1 cellular context compared by ENCODE assay signal in the genomic region with DNA sequence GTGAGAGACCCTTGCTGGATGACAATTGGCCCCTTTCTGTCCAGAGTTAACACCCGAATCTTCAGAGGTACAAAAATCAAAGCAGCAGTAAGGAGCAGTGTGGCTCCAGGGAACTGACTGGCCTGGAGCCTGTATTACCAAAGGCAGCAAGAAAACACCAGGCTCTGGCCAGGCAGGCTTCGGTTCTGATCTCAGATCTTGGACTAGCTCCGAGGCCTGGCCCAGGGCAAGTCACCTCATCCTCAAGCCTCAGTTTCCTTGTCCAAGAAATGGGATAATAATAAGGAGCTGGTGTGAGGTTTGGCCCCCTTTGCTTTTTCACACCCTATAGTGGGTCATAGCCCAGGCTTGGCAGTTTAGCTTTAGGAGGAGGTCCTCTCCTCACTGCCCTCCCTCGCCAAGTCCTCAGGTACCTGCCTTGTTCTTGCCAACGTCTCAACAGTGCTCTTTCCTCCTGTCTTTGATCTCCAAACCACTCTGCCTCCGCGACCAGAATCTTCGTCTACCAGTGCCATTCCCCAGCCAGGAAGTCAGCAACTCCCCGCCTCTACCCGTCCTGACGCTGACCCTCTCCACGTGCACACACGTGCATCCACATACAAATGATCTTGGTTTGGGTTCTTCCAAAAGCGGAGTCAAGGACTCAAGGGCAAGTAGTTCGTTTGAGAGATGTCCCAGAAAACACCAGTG.
TF ChIP-seq lines count a peak whose summit lies in the region.

No MANE protein-coding gene starts in this region.

TF ChIP-seq in GM23338, 12 proteins besides CTCF, POLR2A, EP300 and RAD21:
- TF ChIP-seq, protein P1, sequence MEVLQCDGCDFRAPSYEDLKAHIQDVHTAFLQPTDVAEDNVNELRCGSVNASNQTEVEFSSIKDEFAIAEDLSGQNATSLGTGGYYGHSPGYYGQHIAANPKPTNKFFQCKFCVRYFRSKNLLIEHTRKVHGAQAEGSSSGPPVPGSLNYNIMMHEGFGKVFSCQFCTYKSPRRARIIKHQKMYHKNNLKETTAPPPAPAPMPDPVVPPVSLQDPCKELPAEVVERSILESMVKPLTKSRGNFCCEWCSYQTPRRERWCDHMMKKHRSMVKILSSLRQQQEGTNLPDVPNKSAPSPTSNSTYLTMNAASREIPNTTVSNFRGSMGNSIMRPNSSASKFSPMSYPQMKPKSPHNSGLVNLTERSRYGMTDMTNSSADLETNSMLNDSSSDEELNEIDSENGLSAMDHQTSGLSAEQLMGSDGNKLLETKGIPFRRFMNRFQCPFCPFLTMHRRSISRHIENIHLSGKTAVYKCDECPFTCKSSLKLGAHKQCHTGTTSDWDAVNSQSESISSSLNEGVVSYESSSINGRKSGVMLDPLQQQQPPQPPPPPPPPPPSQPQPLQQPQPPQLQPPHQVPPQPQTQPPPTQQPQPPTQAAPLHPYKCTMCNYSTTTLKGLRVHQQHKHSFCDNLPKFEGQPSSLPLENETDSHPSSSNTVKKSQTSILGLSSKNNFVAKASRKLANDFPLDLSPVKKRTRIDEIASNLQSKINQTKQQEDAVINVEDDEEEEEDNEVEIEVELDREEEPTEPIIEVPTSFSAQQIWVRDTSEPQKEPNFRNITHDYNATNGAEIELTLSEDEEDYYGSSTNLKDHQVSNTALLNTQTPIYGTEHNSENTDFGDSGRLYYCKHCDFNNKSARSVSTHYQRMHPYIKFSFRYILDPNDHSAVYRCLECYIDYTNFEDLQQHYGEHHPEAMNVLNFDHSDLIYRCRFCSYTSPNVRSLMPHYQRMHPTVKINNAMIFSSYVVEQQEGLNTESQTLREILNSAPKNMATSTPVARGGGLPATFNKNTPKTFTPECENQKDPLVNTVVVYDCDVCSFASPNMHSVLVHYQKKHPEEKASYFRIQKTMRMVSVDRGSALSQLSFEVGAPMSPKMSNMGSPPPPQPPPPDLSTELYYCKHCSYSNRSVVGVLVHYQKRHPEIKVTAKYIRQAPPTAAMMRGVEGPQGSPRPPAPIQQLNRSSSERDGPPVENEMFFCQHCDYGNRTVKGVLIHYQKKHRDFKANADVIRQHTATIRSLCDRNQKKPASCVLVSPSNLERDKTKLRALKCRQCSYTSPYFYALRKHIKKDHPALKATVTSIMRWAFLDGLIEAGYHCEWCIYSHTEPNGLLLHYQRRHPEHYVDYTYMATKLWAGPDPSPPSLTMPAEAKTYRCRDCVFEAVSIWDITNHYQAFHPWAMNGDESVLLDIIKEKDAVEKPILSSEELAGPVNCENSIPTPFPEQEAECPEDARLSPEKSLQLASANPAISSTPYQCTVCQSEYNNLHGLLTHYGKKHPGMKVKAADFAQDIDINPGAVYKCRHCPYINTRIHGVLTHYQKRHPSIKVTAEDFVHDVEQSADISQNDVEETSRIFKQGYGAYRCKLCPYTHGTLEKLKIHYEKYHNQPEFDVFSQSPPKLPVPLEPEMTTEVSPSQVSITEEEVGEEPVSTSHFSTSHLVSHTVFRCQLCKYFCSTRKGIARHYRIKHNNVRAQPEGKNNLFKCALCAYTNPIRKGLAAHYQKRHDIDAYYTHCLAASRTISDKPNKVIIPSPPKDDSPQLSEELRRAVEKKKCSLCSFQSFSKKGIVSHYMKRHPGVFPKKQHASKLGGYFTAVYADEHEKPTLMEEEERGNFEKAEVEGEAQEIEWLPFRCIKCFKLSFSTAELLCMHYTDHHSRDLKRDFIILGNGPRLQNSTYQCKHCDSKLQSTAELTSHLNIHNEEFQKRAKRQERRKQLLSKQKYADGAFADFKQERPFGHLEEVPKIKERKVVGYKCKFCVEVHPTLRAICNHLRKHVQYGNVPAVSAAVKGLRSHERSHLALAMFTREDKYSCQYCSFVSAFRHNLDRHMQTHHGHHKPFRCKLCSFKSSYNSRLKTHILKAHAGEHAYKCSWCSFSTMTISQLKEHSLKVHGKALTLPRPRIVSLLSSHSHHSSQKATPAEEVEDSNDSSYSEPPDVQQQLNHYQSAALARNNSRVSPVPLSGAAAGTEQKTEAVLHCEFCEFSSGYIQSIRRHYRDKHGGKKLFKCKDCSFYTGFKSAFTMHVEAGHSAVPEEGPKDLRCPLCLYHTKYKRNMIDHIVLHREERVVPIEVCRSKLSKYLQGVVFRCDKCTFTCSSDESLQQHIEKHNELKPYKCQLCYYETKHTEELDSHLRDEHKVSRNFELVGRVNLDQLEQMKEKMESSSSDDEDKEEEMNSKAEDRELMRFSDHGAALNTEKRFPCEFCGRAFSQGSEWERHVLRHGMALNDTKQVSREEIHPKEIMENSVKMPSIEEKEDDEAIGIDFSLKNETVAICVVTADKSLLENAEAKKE (CRISPR knock-in tag; IDR thresholded peaks at IDR 0.05), result no peak
- TF ChIP-seq CREB1 (CRISPR knock-in tag; IDR thresholded peaks at IDR 0.05; ENCODE audit: low read depth), result no peak
- no peak for TF ChIP-seq NANOG (IDR thresholded peaks at IDR 0.05; ENCODE audit: borderline replicate concordance)
- TF ChIP-seq EZH2 (IDR thresholded peaks at IDR 0.05; ENCODE audit: low read depth, unreplicated experiment), result no peak
- TF ChIP-seq STAT1 (IDR thresholded peaks at IDR 0.05; ENCODE audit: unreplicated experiment), result no peak
- TF ChIP-seq POLR2AphosphoS5 (IDR thresholded peaks at IDR 0.05; ENCODE audit: low read depth), result no peak
- TF ChIP-seq, protein P2, sequence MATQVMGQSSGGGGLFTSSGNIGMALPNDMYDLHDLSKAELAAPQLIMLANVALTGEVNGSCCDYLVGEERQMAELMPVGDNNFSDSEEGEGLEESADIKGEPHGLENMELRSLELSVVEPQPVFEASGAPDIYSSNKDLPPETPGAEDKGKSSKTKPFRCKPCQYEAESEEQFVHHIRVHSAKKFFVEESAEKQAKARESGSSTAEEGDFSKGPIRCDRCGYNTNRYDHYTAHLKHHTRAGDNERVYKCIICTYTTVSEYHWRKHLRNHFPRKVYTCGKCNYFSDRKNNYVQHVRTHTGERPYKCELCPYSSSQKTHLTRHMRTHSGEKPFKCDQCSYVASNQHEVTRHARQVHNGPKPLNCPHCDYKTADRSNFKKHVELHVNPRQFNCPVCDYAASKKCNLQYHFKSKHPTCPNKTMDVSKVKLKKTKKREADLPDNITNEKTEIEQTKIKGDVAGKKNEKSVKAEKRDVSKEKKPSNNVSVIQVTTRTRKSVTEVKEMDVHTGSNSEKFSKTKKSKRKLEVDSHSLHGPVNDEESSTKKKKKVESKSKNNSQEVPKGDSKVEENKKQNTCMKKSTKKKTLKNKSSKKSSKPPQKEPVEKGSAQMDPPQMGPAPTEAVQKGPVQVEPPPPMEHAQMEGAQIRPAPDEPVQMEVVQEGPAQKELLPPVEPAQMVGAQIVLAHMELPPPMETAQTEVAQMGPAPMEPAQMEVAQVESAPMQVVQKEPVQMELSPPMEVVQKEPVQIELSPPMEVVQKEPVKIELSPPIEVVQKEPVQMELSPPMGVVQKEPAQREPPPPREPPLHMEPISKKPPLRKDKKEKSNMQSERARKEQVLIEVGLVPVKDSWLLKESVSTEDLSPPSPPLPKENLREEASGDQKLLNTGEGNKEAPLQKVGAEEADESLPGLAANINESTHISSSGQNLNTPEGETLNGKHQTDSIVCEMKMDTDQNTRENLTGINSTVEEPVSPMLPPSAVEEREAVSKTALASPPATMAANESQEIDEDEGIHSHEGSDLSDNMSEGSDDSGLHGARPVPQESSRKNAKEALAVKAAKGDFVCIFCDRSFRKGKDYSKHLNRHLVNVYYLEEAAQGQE (IDR thresholded peaks at IDR 0.05; ENCODE audit: unreplicated experiment), result no peak
- no peak for TF ChIP-seq EZH2phosphoT487 (IDR thresholded peaks at IDR 0.05; ENCODE audit: unreplicated experiment)
- no peak for TF ChIP-seq JUNB (IDR thresholded peaks at IDR 0.05; ENCODE audit: unreplicated experiment)
